Comparison of ENCODE assay signal across 18 cellular contexts in the genomic region with DNA sequence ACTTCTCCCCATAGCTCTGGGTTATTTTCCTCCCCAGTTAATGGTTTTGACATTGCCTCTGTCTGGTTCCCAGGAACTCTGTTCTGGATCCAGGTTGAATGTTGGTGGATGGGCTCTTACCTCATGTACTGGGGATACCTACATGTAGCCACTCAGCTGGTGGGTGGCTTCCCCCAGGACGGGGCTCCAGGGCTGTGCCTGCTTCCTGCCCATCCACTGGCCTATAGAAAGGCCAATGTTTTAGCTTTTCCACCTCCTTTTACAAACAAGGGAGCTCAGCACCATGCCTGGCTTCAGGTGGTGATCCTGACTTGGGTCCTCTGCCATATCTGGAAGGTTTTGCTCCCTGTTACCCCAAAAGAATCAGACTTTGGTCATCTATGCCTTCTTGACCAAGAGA.
DNase-seq lines count a peak whose midpoint lies in the region; ATAC-seq and TF ChIP-seq lines count a peak whose summit lies in the region.
"Had no signal": no experiment of that assay in that cellular context is flagged by ENCODE, and none has a peak within 500 bp of the region (broad histone marks: within the 10 kb centered on the region; RNA-seq: fewer than 3 reads in every experiment).

No MANE protein-coding gene starts in this region.

- no peak for DNase-seq in T-helper 2 cell treated with Interferon-gamma antibody and Interleukin-4, amounts not matched to agents 5 μg/mL and 100 μg/mL, for 36 hours (ENCODE audit: low spot score)
- DNase-seq in T-helper 2 cell (no peak), memory B cell (ENCODE audit: low spot score in 2 of 2) (no peak), DMS79 (lab: John Stamatoyannopoulos, UW) (no peak), osteocyte (ENCODE audit: extremely low spot score, unreplicated experiment) (no peak)
- no peak for DNase-seq in CD4-positive, alpha-beta T cell
- DNase-seq in activated CD8-positive, alpha-beta T cell treated with anti-CD3 and anti-CD28 coated beads, Interleukin-2, amount 10 ng/mL, durations not matched to agents 7 days and 5 days, result no peak
- DNase-seq: 8988T; GM23248; Karpas-422; NCI-H2029 treated with DMSO at 0.1 percent for 48 hours; NCI-H446 treated with DMSO at 0.1 percent for 48 hours; OCI-M1; stimulated activated naive B cell treated with anti-CD40 and anti-IgM and Interleukin-4, amounts not matched to agents 10 μg/mL and 1 μg/mL and 100 μg/mL, for 72 hours; tibial artery had no signal

- peaks cover 9% of the 10 kb centered on the region for H3K36me3 Mint-ChIP-seq in T-helper 2 cell treated with Interferon-gamma antibody and Interleukin-4, amounts not matched to agents 5 μg/mL and 100 μg/mL, for 36 hours (ENCODE audit: low read depth)
- H3K36me3 Mint-ChIP-seq in CD4-positive, alpha-beta T cell (ENCODE audit: low read depth), result no peaks in the 10 kb centered on the region
- H3K36me3 Mint-ChIP-seq in activated CD8-positive, alpha-beta T cell treated with anti-CD3 and anti-CD28 coated beads, Interleukin-2, amount 10 ng/mL, durations not matched to agents 7 days and 5 days (ENCODE audit: low read depth), result peaks cover 20% of the 10 kb centered on the region
- H3K36me3 Mint-ChIP-seq in memory B cell (no peaks in the 10 kb centered on the region), osteocyte (ENCODE audit: unreplicated experiment) (no peaks in the 10 kb centered on the region)
- H3K36me3 Mint-ChIP-seq: stimulated activated naive B cell treated with anti-CD40 and anti-IgM and Interleukin-4, amounts not matched to agents 10 μg/mL and 1 μg/mL and 100 μg/mL, for 72 hours had no signal

- H3K27ac ChIP-seq in CD4-positive, alpha-beta T cell (ENCODE audit: low read depth, low read length), result no peak overlapping the region
- H3K27ac ChIP-seq: cardiac muscle cell, GM23248, tibial artery had no signal

- POLR2A ChIA-PET in CD4-positive, alpha-beta T cell (lab: Charles Lee), result interaction anchor here (1.5 to 3.7 kb wide), 6 partner anchors 8 to 119 kb away, joined by 4 to 20 read pairs (median 6); partner anchors contain the start of gene AKAP11
- POLR2A ChIA-PET in activated CD8-positive, alpha-beta T cell treated with anti-CD3 and anti-CD28 coated beads, Interleukin-2, amount 10 ng/mL, durations not matched to agents 7 days and 5 days (lab: Charles Lee), result interaction anchor here (0.8 to 2.4 kb wide), 9 partner anchors 8 to 203 kb away, joined by 3 to 21 read pairs (median 6); partner anchors contain the start of gene AKAP11

- H3K9me3 ChIP-seq in CD4-positive, alpha-beta T cell (ENCODE audit: control insufficient read depth, low read length), result no peaks in the 10 kb centered on the region
- H3K9me3 ChIP-seq: tibial artery had no signal

- CTCF ChIA-PET in CD4-positive, alpha-beta T cell (lab: Charles Lee), result no interaction called here
- CTCF ChIA-PET in activated CD8-positive, alpha-beta T cell treated with anti-CD3 and anti-CD28 coated beads, Interleukin-2, amount 10 ng/mL, durations not matched to agents 7 days and 5 days (lab: Charles Lee), result interaction anchor here (0.7 to 6.4 kb wide), 12 partner anchors 9 to 120 kb away, joined by 3 to 58 read pairs (median 6); partner anchors contain the start of gene AKAP11

- peaks cover 74% of the 10 kb centered on the region for H3K4me1 Mint-ChIP-seq in T-helper 2 cell treated with Interferon-gamma antibody and Interleukin-4, amounts not matched to agents 5 μg/mL and 100 μg/mL, for 36 hours (ENCODE audit: low read depth)
- H3K4me1 Mint-ChIP-seq in CD4-positive, alpha-beta T cell (ENCODE audit: low read depth), result peaks cover 77% of the 10 kb centered on the region
- H3K4me1 Mint-ChIP-seq in activated CD8-positive, alpha-beta T cell treated with anti-CD3 and anti-CD28 coated beads, Interleukin-2, amount 10 ng/mL, durations not matched to agents 7 days and 5 days (ENCODE audit: low read depth), result peaks cover 83% of the 10 kb centered on the region
- peaks cover 29% of the 10 kb centered on the region for H3K4me1 Mint-ChIP-seq in memory B cell
- peaks cover 6% of the 10 kb centered on the region for H3K4me1 Mint-ChIP-seq in osteocyte (ENCODE audit: unreplicated experiment)

- H3K27me3 Mint-ChIP-seq in T-helper 2 cell treated with Interferon-gamma antibody and Interleukin-4, amounts not matched to agents 5 μg/mL and 100 μg/mL, for 36 hours (ENCODE audit: low read depth), result no peaks in the 10 kb centered on the region
- H3K27me3 Mint-ChIP-seq in CD4-positive, alpha-beta T cell, result no peaks in the 10 kb centered on the region
- no peaks in the 10 kb centered on the region for H3K27me3 Mint-ChIP-seq in activated CD8-positive, alpha-beta T cell treated with anti-CD3 and anti-CD28 coated beads, Interleukin-2, amount 10 ng/mL, durations not matched to agents 7 days and 5 days (ENCODE audit: low read depth)
- H3K27me3 Mint-ChIP-seq in memory B cell (no peaks in the 10 kb centered on the region), osteocyte (ENCODE audit: unreplicated experiment) (peaks cover 54% of the 10 kb centered on the region)
- H3K27me3 Mint-ChIP-seq: stimulated activated naive B cell treated with anti-CD40 and anti-IgM and Interleukin-4, amounts not matched to agents 10 μg/mL and 1 μg/mL and 100 μg/mL, for 72 hours had no signal

- H3K9me3 Mint-ChIP-seq in T-helper 2 cell treated with Interferon-gamma antibody and Interleukin-4, amounts not matched to agents 5 μg/mL and 100 μg/mL, for 36 hours, result peaks cover 7% of the 10 kb centered on the region
- H3K9me3 Mint-ChIP-seq in CD4-positive, alpha-beta T cell, result no peaks in the 10 kb centered on the region
- no peaks in the 10 kb centered on the region for H3K9me3 Mint-ChIP-seq in activated CD8-positive, alpha-beta T cell treated with anti-CD3 and anti-CD28 coated beads, Interleukin-2, amount 10 ng/mL, durations not matched to agents 7 days and 5 days (ENCODE audit: insufficient read depth)
- H3K9me3 Mint-ChIP-seq in memory B cell (peaks cover 2% of the 10 kb centered on the region), osteocyte (ENCODE audit: unreplicated experiment) (no peaks in the 10 kb centered on the region)

- peak overlapping the region; percentile 89 for H3K4me3 Mint-ChIP-seq in T-helper 2 cell treated with Interferon-gamma antibody and Interleukin-4, amounts not matched to agents 5 μg/mL and 100 μg/mL, for 36 hours
- H3K4me3 Mint-ChIP-seq in CD4-positive, alpha-beta T cell, result no peak overlapping the region
- H3K4me3 Mint-ChIP-seq in activated CD8-positive, alpha-beta T cell treated with anti-CD3 and anti-CD28 coated beads, Interleukin-2, amount 10 ng/mL, durations not matched to agents 7 days and 5 days, result no peak overlapping the region
- no peak overlapping the region for H3K4me3 Mint-ChIP-seq in memory B cell
- no peak overlapping the region for H3K4me3 Mint-ChIP-seq in osteocyte (ENCODE audit: unreplicated experiment)
- H3K4me3 Mint-ChIP-seq: stimulated activated naive B cell treated with anti-CD40 and anti-IgM and Interleukin-4, amounts not matched to agents 10 μg/mL and 1 μg/mL and 100 μg/mL, for 72 hours had no signal

- peak overlapping the region; percentile 99 for H3K27ac Mint-ChIP-seq in T-helper 2 cell treated with Interferon-gamma antibody and Interleukin-4, amounts not matched to agents 5 μg/mL and 100 μg/mL, for 36 hours
- peak overlapping the region; percentile 83 for H3K27ac Mint-ChIP-seq in CD4-positive, alpha-beta T cell
- H3K27ac Mint-ChIP-seq in activated CD8-positive, alpha-beta T cell treated with anti-CD3 and anti-CD28 coated beads, Interleukin-2, amount 10 ng/mL, durations not matched to agents 7 days and 5 days, result peak overlapping the region; percentile 96
- H3K27ac Mint-ChIP-seq in memory B cell, result peak overlapping the region; percentile 64
- no peak overlapping the region for H3K27ac Mint-ChIP-seq in osteocyte (ENCODE audit: unreplicated experiment)
- H3K27ac Mint-ChIP-seq: stimulated activated naive B cell treated with anti-CD40 and anti-IgM and Interleukin-4, amounts not matched to agents 10 μg/mL and 1 μg/mL and 100 μg/mL, for 72 hours had no signal

- H3K27me3 ChIP-seq in CD4-positive, alpha-beta T cell (ENCODE audit: control insufficient read depth, insufficient read depth, low read length), result no peaks in the 10 kb centered on the region
- H3K27me3 ChIP-seq: cardiac muscle cell, tibial artery had no signal

- no peak for ATAC-seq in CD4-positive, alpha-beta T cell (ENCODE audit: poor library complexity)
- no peak for ATAC-seq in activated CD8-positive, alpha-beta T cell treated with anti-CD3 and anti-CD28 coated beads, Interleukin-2, amount 10 ng/mL, durations not matched to agents 7 days and 5 days
- ATAC-seq in memory B cell (ENCODE audit: low read depth) (no peak), HG03571 (IDR thresholded peaks at IDR 0.05; ENCODE audit: unreplicated experiment) (no peak)
- ATAC-seq: Right ventricle myocardium inferior; stimulated activated naive B cell treated with anti-CD40 and anti-IgM and Interleukin-4, amounts not matched to agents 10 μg/mL and 1 μg/mL and 100 μg/mL, for 72 hours had no signal

- intact Hi-C loops in CD4-positive, alpha-beta T cell (cut with DNase I, micrococcal nuclease), result loop anchor here (2.0 to 10.0 kb wide), 3 partner anchors 35 to 117 kb away; partner anchors contain the start of gene AKAP11 (in 1 of the 2)

- no peak for TF ChIP-seq CTCF in CD4-positive, alpha-beta T cell (IDR thresholded peaks at IDR 0.05)
- no peak for TF ChIP-seq CTCF in osteocyte (IDR thresholded peaks at IDR 0.05)
